ENCODE assay signal across 17 cellular contexts in genomic region chr13:41565221-41565620, GRCh38.
A peak's percentile ranks its signal among the peaks of the same experiment; 100 is the strongest.
DNase-seq lines count a peak whose midpoint lies in the region; ATAC-seq and TF ChIP-seq lines count a peak whose summit lies in the region.
"Had no signal": no experiment of that assay in that cellular context is flagged by ENCODE, and none has a peak within 500 bp of the region (broad histone marks: within the 10 kb centered on the region; RNA-seq: fewer than 3 reads in every experiment).

No MANE protein-coding gene starts in this region.

- H3K27ac ChIP-seq in smooth muscle cell (ENCODE audit: low read depth) (peak overlapping the region; percentile 51), Peyer's patch (no peak overlapping the region)
- H3K27ac ChIP-seq: stomach had no signal

- no peak for TF ChIP-seq CTCF in HFFc6 (IDR thresholded peaks at IDR 0.05)
- TF ChIP-seq CTCF in smooth muscle cell (IDR thresholded peaks at IDR 0.05; ENCODE audit: borderline replicate concordance, insufficient read depth, poor library complexity, severe bottlenecking): no peak
- no peak for TF ChIP-seq CTCF in Peyer's patch (IDR thresholded peaks at IDR 0.05)

- no peak overlapping the region for H2AFZ ChIP-seq in smooth muscle cell (ENCODE audit: low read depth)

- H3K9me3 Mint-ChIP-seq in HFFc6: no peaks in the 10 kb centered on the region
- H3K9me3 Mint-ChIP-seq in natural killer cell treated with Interleukin-12 subunit alpha and Interleukin-12 subunit beta and Interleukin-15 and Interleukin-18, amount 100 ng/mL, for 72 hours: no peaks in the 10 kb centered on the region
- H3K9me3 Mint-ChIP-seq: activated T-helper 2 cell treated with anti-CD3 and anti-CD28 coated beads, Interferon-gamma antibody, Interleukin-2, Interleukin-4, amounts not matched to agents 10 μg/mL and 5 μg/mL and 100 μg/mL, durations not matched to agents 14 hours and 24 hours and 36 hours; WTC11 had no signal

- H3K36me3 ChIP-seq in smooth muscle cell (ENCODE audit: low read depth) (no peaks in the 10 kb centered on the region), Peyer's patch (peaks cover 0 to 21% (median 0%) of the 10 kb centered on the region in 3 donors)

- H3K27me3 ChIP-seq in smooth muscle cell (ENCODE audit: low read depth) (no peaks in the 10 kb centered on the region), Peyer's patch (no peaks in the 10 kb centered on the region)
- H3K27me3 ChIP-seq: spleen, stomach had no signal

- H3K9me3 ChIP-seq in smooth muscle cell (replicated peaks; ENCODE audit: low read depth) (no peaks in the 10 kb centered on the region), Peyer's patch (no peaks in the 10 kb centered on the region)
- H3K9me3 ChIP-seq: spleen, stomach had no signal

- no peak for ATAC-seq in natural killer cell treated with Interleukin-12 subunit alpha and Interleukin-12 subunit beta and Interleukin-15 and Interleukin-18, amount 100 ng/mL, for 72 hours
- no peak for ATAC-seq in GM18505 (IDR thresholded peaks at IDR 0.05; ENCODE audit: unreplicated experiment)
- ATAC-seq: WTC11 had no signal

- H3K27ac Mint-ChIP-seq in HFFc6: no peak overlapping the region; the same call in none of the 2 replicates
- no peak overlapping the region for H3K27ac Mint-ChIP-seq in natural killer cell treated with Interleukin-12 subunit alpha and Interleukin-12 subunit beta and Interleukin-15 and Interleukin-18, amount 100 ng/mL, for 72 hours
- H3K27ac Mint-ChIP-seq: activated T-helper 2 cell treated with anti-CD3 and anti-CD28 coated beads, Interferon-gamma antibody, Interleukin-2, Interleukin-4, amounts not matched to agents 10 μg/mL and 5 μg/mL and 100 μg/mL, durations not matched to agents 14 hours and 24 hours and 36 hours; WTC11 had no signal

- DNase-seq in HFFc6: peak; percentile 24
- peak; percentile 88 for DNase-seq in astrocyte of the hippocampus (ENCODE audit: low read depth, low spot score)
- peak; percentile 82 for DNase-seq in hepatic stellate cell (ENCODE audit: low spot score)
- DNase-seq in smooth muscle cell (lab: John Stamatoyannopoulos, UW; ENCODE audit: unreplicated experiment): no peak
- DNase-seq in natural killer cell treated with Interleukin-12 subunit alpha and Interleukin-12 subunit beta and Interleukin-15 and Interleukin-18, amount 100 ng/mL, for 72 hours (ENCODE audit: low spot score): no peak
- DNase-seq in Peyer's patch: no peak
- no peak for DNase-seq in stimulated activated CD4-positive, alpha-beta T cell treated with anti-CD3 and anti-CD28 coated beads, Interleukin-15, amount 100 ng/mL, for 24 hours
- DNase-seq: effector CD4-positive, alpha-beta T cell; GOT3; NCI-H1436; OCI-M1; spleen; stomach had no signal

- no peaks in the 10 kb centered on the region for H4K20me1 ChIP-seq in smooth muscle cell (ENCODE audit: low read depth)

- H3K36me3 Mint-ChIP-seq in HFFc6 (ENCODE audit: low read depth): peaks cover 9% of the 10 kb centered on the region; the same call in 1 of the 2 replicates
- H3K36me3 Mint-ChIP-seq in natural killer cell treated with Interleukin-12 subunit alpha and Interleukin-12 subunit beta and Interleukin-15 and Interleukin-18, amount 100 ng/mL, for 72 hours: no peaks in the 10 kb centered on the region

- H3K4me3 ChIP-seq in smooth muscle cell: no peak overlapping the region
- no peak overlapping the region for H3K4me3 ChIP-seq in Peyer's patch
- H3K4me3 ChIP-seq: lung, spleen, stomach had no signal

- TF ChIP-seq POLR2A in Peyer's patch (IDR thresholded peaks at IDR 0.05) (no peak), GM18505 (IDR thresholded peaks at IDR 0.05; ENCODE audit: borderline replicate concordance, extremely low read depth, insufficient read depth, insufficient read length) (no peak)

- peaks cover 5% of the 10 kb centered on the region; the same call in 1 of the 2 replicates for H3K27me3 Mint-ChIP-seq in HFFc6 (ENCODE audit: insufficient read depth)
- H3K27me3 Mint-ChIP-seq in natural killer cell treated with Interleukin-12 subunit alpha and Interleukin-12 subunit beta and Interleukin-15 and Interleukin-18, amount 100 ng/mL, for 72 hours: no peaks in the 10 kb centered on the region

- H3F3A ChIP-seq in smooth muscle cell (ENCODE audit: low read depth): peaks cover 7% of the 10 kb centered on the region

- H3K79me2 ChIP-seq in smooth muscle cell (ENCODE audit: low read depth): no peaks in the 10 kb centered on the region

- peaks cover 42% of the 10 kb centered on the region for H3K4me1 ChIP-seq in smooth muscle cell (ENCODE audit: low read depth)
- no peaks in the 10 kb centered on the region for H3K4me1 ChIP-seq in Peyer's patch

- WGBS in smooth muscle cell (ENCODE audit: low lambda C conversion rate): 28% methylated on average over 3 of the region's 3 CpGs

- H3K4me2 ChIP-seq in smooth muscle cell: peak overlapping the region; percentile 23

- no peak overlapping the region for H3K4me3 Mint-ChIP-seq in HFFc6
- H3K4me3 Mint-ChIP-seq in natural killer cell treated with Interleukin-12 subunit alpha and Interleukin-12 subunit beta and Interleukin-15 and Interleukin-18, amount 100 ng/mL, for 72 hours: no peak overlapping the region
- H3K4me3 Mint-ChIP-seq: WTC11 had no signal

- H3K4me1 Mint-ChIP-seq in HFFc6 (ENCODE audit: low read depth): peaks cover 55% of the 10 kb centered on the region
- H3K4me1 Mint-ChIP-seq in natural killer cell treated with Interleukin-12 subunit alpha and Interleukin-12 subunit beta and Interleukin-15 and Interleukin-18, amount 100 ng/mL, for 72 hours (ENCODE audit: low read depth in 2 of 2): no peaks in the 10 kb centered on the region
- H3K4me1 Mint-ChIP-seq: WTC11 had no signal

- no peak overlapping the region for H3K9ac ChIP-seq in smooth muscle cell (ENCODE audit: low read depth)

Comparison
In these comparisons a context has a peak if more than half of its experiments do, and no peak if none do; other contexts are left out.
1. DNase-seq: peak in HFFc6 (single experiment), astrocyte of the hippocampus (single experiment) and hepatic stellate cell (single experiment); none in smooth muscle cell (single experiment), natural killer cell treated with Interleukin-12 subunit alpha and Interleukin-12 subunit beta and Interleukin-15 and Interleukin-18, amount 100 ng/mL, for 72 hours (single experiment), Peyer's patch (0 of 3) and stimulated activated CD4-positive, alpha-beta T cell treated with anti-CD3 and anti-CD28 coated beads, Interleukin-15, amount 100 ng/mL, for 24 hours (single experiment).